ENCODE assay signal across 1 cellular context in genomic region chr16:29658693-29659092, GRCh38.
TF ChIP-seq lines count a peak whose summit lies in the region.

No MANE protein-coding gene starts in this region.

TF ChIP-seq in K562, 482 proteins besides CTCF, POLR2A, EP300 and RAD21 (continues in another document):
- TF ChIP-seq PRDM10 (IDR thresholded peaks at IDR 0.05; ENCODE audit: partially characterized antibody): peak; percentile 11
- no peak for TF ChIP-seq FOXP1 (CRISPR knock-in tag; IDR thresholded peaks at IDR 0.05)
- no peak for TF ChIP-seq DMBX1 (CRISPR knock-in tag; IDR thresholded peaks at IDR 0.05; ENCODE audit: borderline replicate concordance)
- TF ChIP-seq ZNF780A (CRISPR knock-in tag; IDR thresholded peaks at IDR 0.05): no peak
- no peak for TF ChIP-seq ZBTB2 (IDR thresholded peaks at IDR 0.05)
- TF ChIP-seq SMAD2 (IDR thresholded peaks at IDR 0.05; ENCODE audit: low read depth, low read length): no peak
- no peak for TF ChIP-seq ZNF778 (CRISPR knock-in tag; IDR thresholded peaks at IDR 0.05)
- no peak for TF ChIP-seq HINFP (tag; conservative IDR thresholded peaks at IDR 0.05; ENCODE audit: low read depth)
- TF ChIP-seq AFF1 (IDR thresholded peaks at IDR 0.05; ENCODE audit: low read depth in 1 of 2, partially characterized antibody in 2 of 2): no peak
- peak; percentile 52 for TF ChIP-seq CBFA2T3 (IDR thresholded peaks at IDR 0.05)
- no peak for TF ChIP-seq RB1 (IDR thresholded peaks at IDR 0.05; ENCODE audit: low read depth)
- TF ChIP-seq JUND (IDR thresholded peaks at IDR 0.05; ENCODE audit: borderline replicate concordance, low read depth, low read length): peak; percentile 80
- peak; percentile 39; the same call in 1 of the 3 replicates for TF ChIP-seq JUND (tag; IDR thresholded peaks at IDR 0.05; ENCODE audit: borderline replicate concordance, low read depth, low read length)
- no peak for TF ChIP-seq ZNF584 (CRISPR knock-in tag; IDR thresholded peaks at IDR 0.05; ENCODE audit: low read depth)
- TF ChIP-seq ZNF592 (IDR thresholded peaks at IDR 0.05): peak; percentile 37; the same call in 1 of the 2 replicates
- no peak for TF ChIP-seq ZNF23 (CRISPR knock-in tag; IDR thresholded peaks at IDR 0.05)
- no peak for TF ChIP-seq SMARCA5 (IDR thresholded peaks at IDR 0.05)
- TF ChIP-seq ZNF311 (CRISPR knock-in tag; IDR thresholded peaks at IDR 0.05): no peak
- TF ChIP-seq TCF7L2 (IDR thresholded peaks at IDR 0.05; ENCODE audit: low read depth, low read length): no peak
- no peak for TF ChIP-seq ARID3B (CRISPR knock-in tag; IDR thresholded peaks at IDR 0.05; ENCODE audit: borderline replicate concordance)
- peak; percentile 77 for TF ChIP-seq ATF3 (IDR thresholded peaks at IDR 0.05)
- no peak for TF ChIP-seq ATF3 (CRISPR knock-in tag; conservative IDR thresholded peaks at IDR 0.05)
- TF ChIP-seq PATZ1 (CRISPR knock-in tag; IDR thresholded peaks at IDR 0.05; ENCODE audit: borderline replicate concordance): no peak
- TF ChIP-seq NCOR1 (IDR thresholded peaks at IDR 0.05): no peak
- 0 out of 2 replicates have a peak, but pooled peaks have one; percentile 21 for TF ChIP-seq CBFA2T2 (conservative IDR thresholded peaks at IDR 0.05)
- no peak for TF ChIP-seq ZKSCAN1 (IDR thresholded peaks at IDR 0.05; ENCODE audit: low read depth, low read length)
- TF ChIP-seq KDM4B (IDR thresholded peaks at IDR 0.05; ENCODE audit: borderline replicate concordance in 2 of 2, low read depth in 1 of 2): no peak
- no peak for TF ChIP-seq PHB2 (IDR thresholded peaks at IDR 0.05; ENCODE audit: low read depth)
- TF ChIP-seq ETV5 (CRISPR knock-in tag; IDR thresholded peaks at IDR 0.05; ENCODE audit: low read depth): no peak
- TF ChIP-seq CHD4 (IDR thresholded peaks at IDR 0.05; ENCODE audit: insufficient read depth, insufficient replicate concordance, low read depth, low read length, poor library complexity, severe bottlenecking): no peak
- TF ChIP-seq NR4A1 (CRISPR knock-in tag; IDR thresholded peaks at IDR 0.05): no peak
- no peak for TF ChIP-seq NR4A1 (tag; IDR thresholded peaks at IDR 0.05)
- peak; percentile 55; the same call in 1 of the 2 replicates for TF ChIP-seq DPF2 (IDR thresholded peaks at IDR 0.05)
- no peak for TF ChIP-seq ZNF766 (CRISPR knock-in tag; conservative IDR thresholded peaks at IDR 0.05)
- no peak for TF ChIP-seq CGGBP1 (CRISPR knock-in tag; IDR thresholded peaks at IDR 0.05)
- no peak for TF ChIP-seq CEBPG (CRISPR knock-in tag; IDR thresholded peaks at IDR 0.05)
- no peak for TF ChIP-seq CEBPG (tag; conservative IDR thresholded peaks at IDR 0.05 in 1 of 2, IDR thresholded peaks at IDR 0.05 in 1 of 2)
- TF ChIP-seq ZNF12 (CRISPR knock-in tag; IDR thresholded peaks at IDR 0.05): no peak
- no peak for TF ChIP-seq EZH2 (IDR thresholded peaks at IDR 0.05; ENCODE audit: borderline replicate concordance, low read depth, low read length)
- TF ChIP-seq ARID1B (IDR thresholded peaks at IDR 0.05): peak; percentile 52; the same call in 1 of the 2 replicates
- TF ChIP-seq PHF20 (IDR thresholded peaks at IDR 0.05; ENCODE audit: partially characterized antibody): no peak
- no peak for TF ChIP-seq ZNF184 (CRISPR knock-in tag; IDR thresholded peaks at IDR 0.05)
